ENCODE assay signal across 24 cellular contexts in genomic region chr6:136600818-136601217, GRCh38. TPM values are rescaled to one million over a fixed set of nuclear protein-coding genes. Genes with fewer than 3 reads are reported as not detected.
DNase-seq lines count a peak whose midpoint lies in the region; ATAC-seq, FAIRE-seq and TF ChIP-seq lines count a peak whose summit lies in the region.
"Had no signal": no experiment of that assay in that cellular context is flagged by ENCODE, and none has a peak within 500 bp of the region (broad histone marks: within the 10 kb centered on the region; RNA-seq: fewer than 3 reads in every experiment).

No MANE protein-coding gene starts in this region.

- ATAC-seq in heart left ventricle (peak in 3 of 4 donors; percentile 37 to 62 (median 58)), HG02884 (IDR thresholded peaks at IDR 0.05; ENCODE audit: unreplicated experiment) (no peak), HG03196 (IDR thresholded peaks at IDR 0.05; ENCODE audit: unreplicated experiment) (no peak)
- ATAC-seq: activated CD8-positive, alpha-beta T cell treated with anti-CD3 and anti-CD28 coated beads, Interleukin-2, amount 10 ng/mL, durations not matched to agents 7 days and 5 days had no signal

- no peak overlapping the region for H2AFZ ChIP-seq in mesenchymal stem cell (ENCODE audit: low read depth, low read length)

- H3K27me3 ChIP-seq in heart left ventricle (no peaks in the 10 kb centered on the region), left ventricle myocardium inferior (ENCODE audit: low read depth) (no peaks in the 10 kb centered on the region), mesenchymal stem cell (ENCODE audit: control insufficient read depth in 1 of 2, insufficient read depth in 1 of 2, low read length in 2 of 2) (no peaks in the 10 kb centered on the region), transverse colon (no peaks in the 10 kb centered on the region)
- H3K27me3 ChIP-seq: BLaER1 treated with 17β-estradiol and CSF1 and Interleukin-3, amounts not matched to agents 10 nM and 100 nM; heart right ventricle; right atrium auricular region had no signal

- no peak for DNase-seq in heart left ventricle
- DNase-seq in left ventricle myocardium inferior, result no peak
- DNase-seq in mesenchymal stem cell, result peak; percentile 53
- no peak for DNase-seq in transverse colon
- DNase-seq in RPMI8226, result no peak
- DNase-seq: activated CD4-positive, CD25-positive, alpha-beta regulatory T cell; activated CD8-positive, alpha-beta T cell treated with anti-CD3 and anti-CD28 coated beads, Interleukin-2, amount 10 ng/mL, durations not matched to agents 7 days and 5 days; activated naive CD4-positive, alpha-beta T cell treated with anti-CD3 and anti-CD28 coated beads, Interleukin-2, amount 10 ng/mL, durations not matched to agents 7 days and 5 days; activated T-cell treated with anti-CD3 and anti-CD28 coated beads, Interleukin-2, amount 50 U/mL, for 1 hour; DMS 273 treated with DMSO at 0.1 percent for 48 hours; effector memory CD4-positive, alpha-beta T cell; heart right ventricle; HFFc6; NCI-H1694 treated with DMSO at 0.1 percent for 48 hours; NCI-H446 treated with DMSO at 0.1 percent for 48 hours; nucleus accumbens; T1000 had no signal

- in situ Hi-C loops in transverse colon (cut with MboI; ENCODE audit: low pct_ligation_motif_present in 1 of 4, low pct_unique_long_range_greater_than_20kb in 1 of 4, low sequenced_read_pairs in 3 of 4), result no loop called here

- H2AK5ac ChIP-seq in mesenchymal stem cell (ENCODE audit: low read length, severe bottlenecking), result no peak overlapping the region

- no peak for TF ChIP-seq CTCF in heart left ventricle (IDR thresholded peaks at IDR 0.05)
- no peak for TF ChIP-seq CTCF in left ventricle myocardium inferior (IDR thresholded peaks at IDR 0.05; ENCODE audit: borderline replicate concordance)
- no peak for TF ChIP-seq CTCF in transverse colon (IDR thresholded peaks at IDR 0.05)

- peaks cover 9% of the 10 kb centered on the region for H3K79me1 ChIP-seq in mesenchymal stem cell (replicated peaks; ENCODE audit: low read length, poor library complexity, severe bottlenecking)

- H3K14ac ChIP-seq in mesenchymal stem cell (ENCODE audit: low read length in 2 of 2), result no peak overlapping the region

- H3K4me1 ChIP-seq in heart left ventricle (peaks cover 0 to 35% (median 13%) of the 10 kb centered on the region in 12 donors), left ventricle myocardium inferior (peaks cover 41% of the 10 kb centered on the region), mesenchymal stem cell (ENCODE audit: control insufficient read depth, insufficient read depth, low read depth, low read length) (peaks cover 6% of the 10 kb centered on the region), transverse colon (peaks cover 0 to 32% (median 11%) of the 10 kb centered on the region in 4 donors)

- H3K4me3 ChIP-seq in heart left ventricle (no peak overlapping the region), left ventricle myocardium inferior (no peak overlapping the region), mesenchymal stem cell (ENCODE audit: insufficient read depth in 1 of 2, low read depth in 1 of 2, low read length in 2 of 2) (no peak overlapping the region), transverse colon (no peak overlapping the region)
- H3K4me3 ChIP-seq: BLaER1 treated with 17β-estradiol and CSF1 and Interleukin-3, amounts not matched to agents 10 nM and 100 nM; heart right ventricle; right atrium auricular region had no signal

- no peak overlapping the region for H4K8ac ChIP-seq in mesenchymal stem cell (ENCODE audit: low read length)

- no peak overlapping the region for H3K23ac ChIP-seq in mesenchymal stem cell (ENCODE audit: low read length in 2 of 2)

- H3K9ac ChIP-seq in mesenchymal stem cell (ENCODE audit: low read length), result no peak overlapping the region
- H3K9ac ChIP-seq: BLaER1 treated with 17β-estradiol and CSF1 and Interleukin-3, amounts not matched to agents 10 nM and 100 nM had no signal

- TF ChIP-seq POLR2A in heart left ventricle (IDR thresholded peaks at IDR 0.05), result no peak
- no peak for TF ChIP-seq POLR2A in transverse colon (IDR thresholded peaks at IDR 0.05)

- intact Hi-C loops in heart left ventricle (cut with DNase I) (loop anchor here in 1 of 10 donors (10.0 kb wide), 1 partner anchor 194 kb away; the partner anchor contains the start of gene MAP3K5), left ventricle myocardium inferior (cut with micrococcal nuclease) (no loop called here), transverse colon (cut with DNase I; ENCODE audit: low total_unique reads) (no loop called here)

- no peak overlapping the region for H2BK120ac ChIP-seq in mesenchymal stem cell (ENCODE audit: low read depth, low read length)

- H2BK12ac ChIP-seq in mesenchymal stem cell (ENCODE audit: low read length in 2 of 2), result no peak overlapping the region

- no peak overlapping the region for H2BK15ac ChIP-seq in mesenchymal stem cell (ENCODE audit: low read depth, poor library complexity, severe bottlenecking)

- H3K4ac ChIP-seq in mesenchymal stem cell (ENCODE audit: low read depth in 1 of 2, low read length in 2 of 2), result no peak overlapping the region

- H3K18ac ChIP-seq in mesenchymal stem cell (ENCODE audit: low read depth in 1 of 2, low read length in 2 of 2), result no peak overlapping the region

- H3K4me2 ChIP-seq in mesenchymal stem cell (ENCODE audit: low read length, poor library complexity, severe bottlenecking), result no peak overlapping the region

- H4K91ac ChIP-seq in mesenchymal stem cell (ENCODE audit: low read length), result no peak overlapping the region

- H3K36me3 ChIP-seq in heart left ventricle (peaks cover 0 to 36% (median 15%) of the 10 kb centered on the region in 9 donors), left ventricle myocardium inferior (peaks cover 16% of the 10 kb centered on the region), mesenchymal stem cell (ENCODE audit: control insufficient read depth in 1 of 2, insufficient read depth in 2 of 2, low read depth in 1 of 2, low read length in 2 of 2) (no peaks in the 10 kb centered on the region), transverse colon (no peaks in the 10 kb centered on the region)
- H3K36me3 ChIP-seq: right atrium auricular region had no signal

- no peak for TF ChIP-seq EP300 in transverse colon (IDR thresholded peaks at IDR 0.05; ENCODE audit: low read depth)

- peak overlapping the region in 6 of 12 donors; percentile 4 to 65 (median 24) for H3K27ac ChIP-seq in heart left ventricle
- no peak overlapping the region for H3K27ac ChIP-seq in left ventricle myocardium inferior (replicated peaks)
- H3K27ac ChIP-seq in mesenchymal stem cell (ENCODE audit: low read length, poor library complexity, severe bottlenecking), result no peak overlapping the region
- peak overlapping the region; percentile 24 to 55 (median 47) for H3K27ac ChIP-seq in transverse colon
- H3K27ac ChIP-seq: BLaER1 treated with 17β-estradiol and CSF1 and Interleukin-3, amounts not matched to agents 10 nM and 100 nM; HL-60; right atrium auricular region had no signal

- H2BK5ac ChIP-seq in mesenchymal stem cell (ENCODE audit: low read depth, low read length, poor library complexity, severe bottlenecking), result no peak overlapping the region

- no peaks in the 10 kb centered on the region for H3K9me3 ChIP-seq in heart left ventricle
- H3K9me3 ChIP-seq in left ventricle myocardium inferior (replicated peaks), result no peaks in the 10 kb centered on the region
- H3K9me3 ChIP-seq in mesenchymal stem cell (ENCODE audit: control insufficient read depth, low read length), result no peaks in the 10 kb centered on the region
- H3K9me3 ChIP-seq in transverse colon, result no peaks in the 10 kb centered on the region
- H3K9me3 ChIP-seq: heart right ventricle, right atrium auricular region had no signal

- FAIRE-seq in endometrium (lab: Jason Lieb, UNC), result peak; percentile 46
- FAIRE-seq: GM12891 had no signal

- WGBS in heart left ventricle, 4 donors, result 44 to 63% (median 52%) methylated on average over 3 of the region's 3 CpGs
- WGBS in mesenchymal stem cell, result 29% methylated on average over 2 of the region's 3 CpGs
- WGBS in transverse colon (ENCODE audit: low coverage in 1 of 2), 2 donors, result 63 to 75% methylated on average over 1 to 3 of the region's 3 CpGs

RNA-seq across cellular contexts. Expression of gene MAP7, which starts 50.6 kb away (rescaled TPM):
- total RNA-seq in heart left ventricle, result 1 to 10 TPM; 1.0 to 3.2 (median 2.5) TPM
- 1 to 10 TPM in 1 of 2 donors, under 1 TPM in 1; 0.86 to 1.1 TPM for polyA plus RNA-seq in heart left ventricle
- 3.1 TPM for total RNA-seq in left ventricle myocardium inferior
- 0.61 TPM for polyA plus RNA-seq in mesenchymal stem cell (2013, experiment 1 of 2)
- polyA plus RNA-seq in mesenchymal stem cell (2013, experiment 2 of 2), result 0.55 TPM
- total RNA-seq in transverse colon, result 10 to 100 TPM; 40.6 to 61.3 (median 46.6) TPM

Comparison
In these comparisons a context has a peak if more than half of its experiments do, and no peak if none do; other contexts are left out.
1. ATAC-seq: peak in heart left ventricle (3 of 4); none in HG02884 (single experiment) and HG03196 (single experiment).
2. H3K27ac ChIP-seq: peak in transverse colon (4 of 4); none in left ventricle myocardium inferior (single experiment) and mesenchymal stem cell (single experiment).
3. RNA of gene MAP7, which starts 50.6 kb away (total RNA-seq): 40.6 to 61.3 TPM in transverse colon; 3.1 TPM in left ventricle myocardium inferior (single experiment) and 1.0 to 3.2 TPM in heart left ventricle; every median in the first group is over 4 times any median in the second.